ENCODE assay signal across 10 cellular contexts in the genomic region with DNA sequence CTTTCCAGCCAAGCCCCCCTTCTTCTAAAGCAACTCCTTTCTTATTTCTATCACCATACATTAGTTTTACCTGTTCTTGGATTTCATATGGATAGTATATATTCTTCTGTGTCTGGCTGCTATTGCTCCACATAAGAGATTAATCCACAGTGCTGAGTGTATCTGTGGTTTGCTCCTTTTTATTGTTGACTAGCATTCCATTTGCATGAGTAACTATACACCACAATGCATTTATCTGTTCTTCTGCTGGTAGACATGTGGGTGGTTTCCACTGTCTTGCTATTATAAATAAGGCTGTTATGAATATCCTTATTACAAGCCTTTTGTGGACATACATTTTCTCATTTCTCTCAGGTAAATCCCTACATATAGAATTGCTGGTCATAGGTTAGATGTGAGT.
DNase-seq lines count a peak whose midpoint lies in the region; TF ChIP-seq lines count a peak whose summit lies in the region.
"Had no signal": no experiment of that assay in that cellular context is flagged by ENCODE, and none has a peak within 500 bp of the region (broad histone marks: within the 10 kb centered on the region; RNA-seq: fewer than 3 reads in every experiment).

No MANE protein-coding gene starts in this region.

- DNase-seq in A673 (ENCODE audit: low spot score) (peak; percentile 50), HT-29 (ENCODE audit: low spot score) (peak; percentile 69), amniotic stem cell (lab: John Stamatoyannopoulos, UW) (peak; percentile 3), foreskin fibroblast (peak; percentile 81 to 84), DMS153 treated with DMSO at 0.1 percent for 48 hours (lab: John Stamatoyannopoulos, UW; ENCODE audit: unreplicated experiment) (no peak), HuH-7.5 (ENCODE audit: low spot score) (no peak), colonic mucosa (no peak), hypothalamus (lab: John Stamatoyannopoulos, UW) (no peak)
- DNase-seq: activated CD4-positive, alpha-beta T cell treated with anti-CD3 and anti-CD28 coated beads, Interleukin-2, amount 10 ng/mL, durations not matched to agents 7 days and 5 days had no signal

- H3K9ac ChIP-seq in colonic mucosa (ENCODE audit: low read depth in 2 of 2, low read length in 2 of 2) = no peak overlapping the region

- H3K4me1 ChIP-seq in A673 (ENCODE audit: insufficient read depth, low read length, poor library complexity, severe bottlenecking) = peaks cover 7% of the 10 kb centered on the region
- H3K4me1 ChIP-seq in colonic mucosa = no peaks in the 10 kb centered on the region
- H3K4me1 ChIP-seq: prostate gland had no signal

- no peak overlapping the region for H3K27ac ChIP-seq in A673 (ENCODE audit: low read depth, low read length, poor library complexity, severe bottlenecking)
- no peak overlapping the region for H3K27ac ChIP-seq in colonic mucosa
- H3K27ac ChIP-seq: prostate gland had no signal

- no peak for TF ChIP-seq CTCF in A673 (conservative IDR thresholded peaks at IDR 0.05; ENCODE audit: low read depth, low read length)
- no peak for TF ChIP-seq CTCF in foreskin fibroblast (IDR thresholded peaks at IDR 0.05; ENCODE audit: low read depth, low read length)
- TF ChIP-seq CTCF in colonic mucosa (IDR thresholded peaks at IDR 0.05) = no peak

- BruUV-seq in A673 (replicated peaks; lab: Mats Ljungman, UMichigan) = no TSS peak

- H3K36me3 ChIP-seq in A673 (ENCODE audit: insufficient read depth, low read length, poor library complexity, severe bottlenecking) = no peaks in the 10 kb centered on the region
- H3K36me3 ChIP-seq in colonic mucosa = no peaks in the 10 kb centered on the region
- H3K36me3 ChIP-seq: prostate gland had no signal

- intact Hi-C loops in A673 (cut with micrococcal nuclease; ENCODE audit: unreplicated experiment) (no loop called here), colonic mucosa (cut with DNase I) (no loop called here)

- POLR2A ChIA-PET in A673 (lab: Charles Lee; ENCODE audit: low non-redundant PET) = no interaction called here

- H3K9me3 ChIP-seq in A673 (ENCODE audit: low read depth, low read length, poor library complexity, severe bottlenecking) = no peaks in the 10 kb centered on the region
- no peaks in the 10 kb centered on the region for H3K9me3 ChIP-seq in colonic mucosa
- H3K9me3 ChIP-seq: prostate gland had no signal

- CTCF ChIA-PET in A673 (lab: Charles Lee) = no interaction called here

- H3K27me3 ChIP-seq in A673 (replicated peaks; ENCODE audit: insufficient read depth, low read depth, low read length, poor library complexity) (no peaks in the 10 kb centered on the region), colonic mucosa (no peaks in the 10 kb centered on the region)

- no peak overlapping the region for H3K4me3 ChIP-seq in A673 (ENCODE audit: low read depth, low read length, poor library complexity, severe bottlenecking)
- no peak overlapping the region for H3K4me3 ChIP-seq in foreskin fibroblast (ENCODE audit: low read depth in 1 of 2, low read length in 2 of 2)
- H3K4me3 ChIP-seq in colonic mucosa = no peak overlapping the region
- H3K4me3 ChIP-seq: prostate gland had no signal

Comparison
In these comparisons a context has a peak if more than half of its experiments do, and no peak if none do; other contexts are left out.
1. DNase-seq: peak in A673 (single experiment), HT-29 (single experiment), amniotic stem cell (single experiment) and foreskin fibroblast (2 of 2); none in DMS153 treated with DMSO at 0.1 percent for 48 hours (single experiment), HuH-7.5 (single experiment), colonic mucosa (single experiment) and hypothalamus (0 of 51).